Comparison of ENCODE assay signal across 12 cellular contexts in genomic region chr11:8839306-8839956, GRCh38.
DNase-seq lines count a peak whose midpoint lies in the region; ATAC-seq and TF ChIP-seq lines count a peak whose summit lies in the region.
"Had no signal": no experiment of that assay in that cellular context is flagged by ENCODE, and none has a peak within 500 bp of the region (broad histone marks: within the 10 kb centered on the region; RNA-seq: fewer than 3 reads in every experiment).

No MANE protein-coding gene starts in this region.

- no peaks in the 10 kb centered on the region for H3K9me2 ChIP-seq in PC-9 (ENCODE audit: insufficient read depth)

- peak overlapping the region; percentile 22 for H3K4me3 Mint-ChIP-seq in progenitor cell of endocrine pancreas (ENCODE audit: low read depth)
- H3K4me3 Mint-ChIP-seq: CD4-positive, alpha-beta memory T cell; central memory CD8-positive, alpha-beta T cell had no signal

- H3K9me3 ChIP-seq in PC-9 (ENCODE audit: insufficient read depth, low read depth) = no peaks in the 10 kb centered on the region

- no peaks in the 10 kb centered on the region for H3K79me2 ChIP-seq in PC-9 (ENCODE audit: low read depth)

- H3K36me3 Mint-ChIP-seq in progenitor cell of endocrine pancreas (ENCODE audit: insufficient read depth) = peaks cover 5% of the 10 kb centered on the region
- H3K36me3 Mint-ChIP-seq: CD4-positive, alpha-beta memory T cell had no signal

- H3F3A ChIP-seq in PC-9 (ENCODE audit: insufficient read depth, low read depth) = no peaks in the 10 kb centered on the region

- no peaks in the 10 kb centered on the region for H3K27me3 ChIP-seq in PC-9 (ENCODE audit: insufficient read depth, low read depth)

- no peak overlapping the region for H3K4me3 ChIP-seq in PC-9

- peak overlapping the region; percentile 98 for H3K27ac Mint-ChIP-seq in progenitor cell of endocrine pancreas
- H3K27ac Mint-ChIP-seq: CD4-positive, alpha-beta memory T cell had no signal

- peaks cover 40% of the 10 kb centered on the region for H3K4me1 Mint-ChIP-seq in progenitor cell of endocrine pancreas (ENCODE audit: low read depth)
- H3K4me1 Mint-ChIP-seq: central memory CD8-positive, alpha-beta T cell had no signal

- H3K4me1 ChIP-seq in PC-9 (replicated peaks; ENCODE audit: insufficient read depth) = peaks cover 20% of the 10 kb centered on the region

- no peaks in the 10 kb centered on the region for H4K20me1 ChIP-seq in PC-9 (ENCODE audit: insufficient read depth)

- ATAC-seq in left ventricle myocardium superior = peak; percentile 30
- no peak for ATAC-seq in HG03378 (IDR thresholded peaks at IDR 0.05; ENCODE audit: unreplicated experiment)

- H3K27ac ChIP-seq in PC-9 = peak overlapping the region; percentile 37; the same call in 1 of the 2 replicates

- CTCF ChIA-PET in PC-9 (lab: Charles Lee) = no interaction called here

- H3K9me3 Mint-ChIP-seq in progenitor cell of endocrine pancreas (ENCODE audit: low read depth) = no peaks in the 10 kb centered on the region
- H3K9me3 Mint-ChIP-seq: central memory CD8-positive, alpha-beta T cell had no signal

- H3K27me3 Mint-ChIP-seq in progenitor cell of endocrine pancreas = no peaks in the 10 kb centered on the region

- no TSS peak for BruUV-seq in PC-9 (replicated peaks; lab: Mats Ljungman, UMichigan)

- TF ChIP-seq CTCF in PC-9 (conservative IDR thresholded peaks at IDR 0.05) = no peak
- peak; percentile 16 for TF ChIP-seq CTCF in progenitor cell of endocrine pancreas (IDR thresholded peaks at IDR 0.05; ENCODE audit: unreplicated experiment)

- DNase-seq in EH (ENCODE audit: low read depth) (peak; percentile 28), PC-9 (no peak), left ventricle myocardium superior (no peak), progenitor cell of endocrine pancreas (ENCODE audit: low spot score, unreplicated experiment) (no peak), NCI-H2107 (lab: John Stamatoyannopoulos, UW) (no peak), HCEC 1CT (no peak), NOMO-1 treated with dmso at 0.1 percent for 144 hours (lab: John Stamatoyannopoulos, UW; ENCODE audit: unreplicated experiment) (no peak)
- DNase-seq: activated CD8-positive, alpha-beta memory T cell treated with anti-CD3 and anti-CD28 coated beads, Interleukin-2, amount 50 U/mL, for 48 hours; CD4-positive, alpha-beta memory T cell; stimulated activated CD4-positive, alpha-beta T cell treated with anti-CD3 and anti-CD28 coated beads, Interleukin-12 subunit alpha, Interleukin-12 subunit beta, amount 100 ng/mL, for 4 hours had no signal

- POLR2A ChIA-PET in PC-9 (lab: Charles Lee; ENCODE audit: unreplicated experiment) = interaction anchor here (0.6 kb wide), 1 partner anchor 157 kb away, joined by 3 read pairs; the partner anchor contains the start of gene TRIM66

- peak overlapping the region; percentile 53 for H3K4me2 ChIP-seq in PC-9

- H3K36me3 ChIP-seq in PC-9 (ENCODE audit: low read depth) = no peaks in the 10 kb centered on the region

- intact Hi-C loops in PC-9 (cut with micrococcal nuclease; ENCODE audit: unreplicated experiment) (no loop called here), left ventricle myocardium superior (cut with micrococcal nuclease) (no loop called here)

- no peak overlapping the region for H2AFZ ChIP-seq in PC-9
